Comparison of ENCODE assay signal across 18 cellular contexts in the genomic region with DNA sequence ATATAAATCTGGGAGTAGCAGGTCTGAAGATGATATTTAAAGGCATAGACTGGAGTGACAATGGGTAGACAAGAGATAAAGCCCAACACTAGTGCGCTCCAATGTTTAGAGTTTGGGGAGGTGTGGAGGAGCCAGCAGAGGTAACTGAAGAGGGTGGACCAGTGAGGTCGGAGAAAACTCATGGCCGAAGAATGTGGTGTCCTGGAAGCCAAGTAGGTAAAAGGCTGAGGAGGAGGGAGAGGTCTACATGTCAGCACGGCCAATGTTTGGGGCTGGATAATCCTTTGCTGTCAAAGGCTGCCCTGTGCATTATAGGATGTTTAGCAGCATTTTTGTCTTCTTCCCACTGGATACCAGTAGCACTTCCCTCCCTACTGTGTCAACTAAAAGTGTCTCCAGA.
DNase-seq lines count a peak whose midpoint lies in the region; ATAC-seq, FAIRE-seq and TF ChIP-seq lines count a peak whose summit lies in the region.
"Had no signal": no experiment of that assay in that cellular context is flagged by ENCODE, and none has a peak within 500 bp of the region (broad histone marks: within the 10 kb centered on the region; RNA-seq: fewer than 3 reads in every experiment).

No MANE protein-coding gene starts in this region.

- H3K79me2 ChIP-seq in Loucy (ENCODE audit: insufficient read depth, low read length) (no peaks in the 10 kb centered on the region), H1 (ENCODE audit: control insufficient read depth in 1 of 2, insufficient read depth in 2 of 2, low read length in 2 of 2) (no peaks in the 10 kb centered on the region)

- no peak overlapping the region for H3K4ac ChIP-seq in H1 (replicated peaks; ENCODE audit: insufficient read length, low read depth, low read length)

- no peak overlapping the region for H2AK5ac ChIP-seq in H1 (ENCODE audit: low read depth, low read length)

- no peaks in the 10 kb centered on the region for H3K23me2 ChIP-seq in H1 (ENCODE audit: low read depth, low read length)

- no peaks in the 10 kb centered on the region for H4K20me1 ChIP-seq in Loucy (ENCODE audit: insufficient read depth, low read length, poor library complexity, severe bottlenecking)
- no peaks in the 10 kb centered on the region for H4K20me1 ChIP-seq in H1 (replicated peaks in 1 of 2; ENCODE audit: control insufficient read depth in 1 of 2, insufficient read depth in 2 of 2, low read length in 2 of 2)

- no peak overlapping the region for H3K18ac ChIP-seq in H1 (ENCODE audit: extremely low read depth, low read length)

- no peaks in the 10 kb centered on the region for H3K36me3 ChIP-seq in Loucy (ENCODE audit: insufficient read depth, low read length)
- H3K36me3 ChIP-seq in H1 (ENCODE audit: control insufficient read depth in 2 of 4, insufficient read depth in 4 of 4, low read length in 3 of 4) = no peaks in the 10 kb centered on the region

- no peaks in the 10 kb centered on the region for H3K9me3 ChIP-seq in Loucy (ENCODE audit: insufficient read depth, low read depth, low read length)
- H3K9me3 ChIP-seq in H1 (ENCODE audit: insufficient read depth in 2 of 2, low read depth in 1 of 2, low read length in 1 of 2) = no peaks in the 10 kb centered on the region
- H3K9me3 ChIP-seq: Caco-2 had no signal

- H2BK120ac ChIP-seq in H1 (replicated peaks; ENCODE audit: low read depth, low read length) = no peak overlapping the region

- H3K56ac ChIP-seq in H1 (replicated peaks; ENCODE audit: insufficient read length, low read depth, low read length) = no peak overlapping the region

- no peak overlapping the region for H3K23ac ChIP-seq in H1 (ENCODE audit: insufficient read length)

- CTCF ChIA-PET in H1 (lab: Charles Lee; ENCODE audit: partially characterized antibody) = interaction anchor here (0.6 to 2.1 kb wide), 4 partner anchors 129 to 1617 kb away, joined by 3 to 7 read pairs (median 4); no protein-coding TSS in a partner anchor

- WGBS in H1 (ENCODE audit: extremely low coverage in 1 of 2, insufficient coverage in 1 of 2, insufficient read length in 1 of 2, insufficient replicate concordance in 2 of 2, low coverage in 1 of 2, low lambda C conversion rate in 2 of 2, missing lambda C conversion rate in 1 of 2), 2 experiments = 87% methylated on average over 4 of the region's 4 CpGs; no CpG with 5 or more reads in 1 of the 2 experiments

- no peak overlapping the region for H2BK15ac ChIP-seq in H1 (ENCODE audit: low read length)

- TF ChIP-seq CTCF in Loucy (conservative IDR thresholded peaks at IDR 0.05; ENCODE audit: low read length) = no peak
- TF ChIP-seq CTCF in H1 (IDR thresholded peaks at IDR 0.05; ENCODE audit: control extremely low read depth in 1 of 3, insufficient read depth in 1 of 3, low read depth in 1 of 3, low read length in 3 of 3) = no peak
- TF ChIP-seq CTCF in omental fat pad (IDR thresholded peaks at IDR 0.05) = no peak

- no peak overlapping the region for H3K27ac ChIP-seq in H1 (ENCODE audit: low read depth, low read length)
- H3K27ac ChIP-seq: GM23248, RWPE1 had no signal

- H4K91ac ChIP-seq in H1 (replicated peaks; ENCODE audit: insufficient read length, low read length) = no peak overlapping the region

- DNase-seq in EL (peak; percentile 25), H1 (ENCODE audit: low read depth in 1 of 2, low spot score in 2 of 2) (no peak), omental fat pad (ENCODE audit: low spot score) (no peak), NCI-H1436 (lab: John Stamatoyannopoulos, UW) (no peak)
- no peak for DNase-seq in central memory CD4-positive, alpha-beta T cell
- no peak for DNase-seq in activated CD8-positive, alpha-beta memory T cell treated with anti-CD3 and anti-CD28 coated beads for 24 hours
- DNase-seq: AML-193, Caco-2, DMS53, GM23248, KG1, NCI-H1417 treated with DMSO at 0.1 percent for 48 hours, NCI-H2081, NCI-H524 treated with DMSO at 0.1 percent for 48 hours had no signal

- H3K9ac ChIP-seq in Loucy (ENCODE audit: low read depth, low read length, poor library complexity, severe bottlenecking) (no peak overlapping the region), H1 (replicated peaks in 1 of 4; ENCODE audit: extremely low read depth in 1 of 4, low read depth in 3 of 4, low read length in 3 of 4) (no peak overlapping the region)
- H3K9ac ChIP-seq: GM23248 had no signal

- no peaks in the 10 kb centered on the region for H3K79me1 ChIP-seq in H1 (ENCODE audit: low read depth, low read length)

- no peak for FAIRE-seq in H1 (lab: Jason Lieb, UNC)
- FAIRE-seq: G401.6, GM12891 had no signal

- H2BK20ac ChIP-seq in H1 (ENCODE audit: low read length) = no peak overlapping the region

- ATAC-seq in omental fat pad (ENCODE audit: low FRiP score) = peak; percentile 71

- H4K5ac ChIP-seq in H1 (ENCODE audit: insufficient read length, low read depth, low read length) = no peak overlapping the region

- H3K4me1 ChIP-seq in Loucy (ENCODE audit: insufficient read depth, low read length, poor library complexity, severe bottlenecking) (no peaks in the 10 kb centered on the region), H1 (replicated peaks in 1 of 4; ENCODE audit: control insufficient read depth in 3 of 4, insufficient read depth in 4 of 4, low read length in 3 of 4) (no peaks in the 10 kb centered on the region)
- H3K4me1 ChIP-seq: Caco-2 had no signal

- H3K4me2 ChIP-seq in Loucy (ENCODE audit: low read depth, low read length, poor library complexity, severe bottlenecking) (no peak overlapping the region), H1 (ENCODE audit: insufficient read depth in 1 of 2, low read depth in 2 of 2, low read length in 2 of 2) (no peak overlapping the region)

- no peak overlapping the region for H3K14ac ChIP-seq in H1 (ENCODE audit: insufficient read length)

- H3F3A ChIP-seq in Loucy (ENCODE audit: low read depth) = no peaks in the 10 kb centered on the region

- no peak overlapping the region for H4K8ac ChIP-seq in H1 (ENCODE audit: extremely low read depth, insufficient read depth, low read length)

- POLR2A ChIA-PET in H1 (lab: Charles Lee; ENCODE audit: partially characterized antibody) = no interaction called here

- no peak for TF ChIP-seq EP300 in H1 (IDR thresholded peaks at IDR 0.05; ENCODE audit: borderline replicate concordance in 1 of 2, low read depth in 2 of 2, low read length in 2 of 2)

- H2AFZ ChIP-seq in Loucy (ENCODE audit: low read length) (peak overlapping the region; percentile 20; the same call in 1 of the 2 replicates), H1 (ENCODE audit: low read length) (0 out of 2 replicates have a peak overlapping the region, but pooled peaks have one; percentile 36)
- H2AFZ ChIP-seq: GM23248 had no signal

- H3K27me3 ChIP-seq in Loucy (ENCODE audit: insufficient read depth, low read length, poor library complexity, severe bottlenecking) (no peaks in the 10 kb centered on the region), H1 (replicated peaks in 1 of 4; ENCODE audit: control insufficient read depth in 3 of 4, extremely low read depth in 1 of 4, insufficient read depth in 3 of 4, low read length in 3 of 4) (peaks cover 0 to 3% (median 0%) of the 10 kb centered on the region in 4 experiments; a peak in 1 of 7 replicates)

- H2BK5ac ChIP-seq in H1 (ENCODE audit: low read depth, low read length) = no peak overlapping the region

- TF ChIP-seq RAD21 in H1 (IDR thresholded peaks at IDR 0.05 in 1 of 2, conservative IDR thresholded peaks at IDR 0.05 in 1 of 2; ENCODE audit: low read depth in 2 of 2, low read length in 2 of 2) = no peak

- no peak overlapping the region for H3K4me3 ChIP-seq in Loucy (ENCODE audit: low read length, poor library complexity, severe bottlenecking)
- no peak overlapping the region for H3K4me3 ChIP-seq in H1 (ENCODE audit: extremely low read depth in 1 of 4, insufficient read depth in 2 of 4, low read depth in 3 of 4, low read length in 4 of 4)
- H3K4me3 ChIP-seq: GM23248 had no signal

- H3K9me2 ChIP-seq in Loucy (replicated peaks; ENCODE audit: low read depth, low read length) = no peaks in the 10 kb centered on the region

- H2BK12ac ChIP-seq in H1 (ENCODE audit: low read depth, low read length) = no peak overlapping the region

- no peak for TF ChIP-seq POLR2A in H1 (IDR thresholded peaks at IDR 0.05; ENCODE audit: control extremely low read depth in 1 of 2, low read depth in 2 of 2, low read length in 2 of 2)

TF ChIP-seq in H1, 55 proteins besides CTCF, POLR2A, EP300 and RAD21 (continues in another document):
- TF ChIP-seq CEBPB (IDR thresholded peaks at IDR 0.05; ENCODE audit: low read depth, low read length) (no peak), TEAD4 (IDR thresholded peaks at IDR 0.05; ENCODE audit: low read depth, low read length) (no peak), MAFK (IDR thresholded peaks at IDR 0.05; ENCODE audit: low read depth, low read length) (no peak), YY1 (IDR thresholded peaks at IDR 0.05; ENCODE audit: low read depth, low read length) (no peak), POLR2AphosphoS5 (IDR thresholded peaks at IDR 0.05; ENCODE audit: low read depth, low read length) (no peak), EZH2 (IDR thresholded peaks at IDR 0.05; ENCODE audit: low read depth, low read length, severe bottlenecking) (no peak), SP4 (IDR thresholded peaks at IDR 0.05; ENCODE audit: low read length) (no peak), HDAC2 (IDR thresholded peaks at IDR 0.05; ENCODE audit: borderline replicate concordance in 1 of 2, low read depth in 2 of 2, low read length in 2 of 2) (no peak), RNF2 (IDR thresholded peaks at IDR 0.05; ENCODE audit: borderline replicate concordance, low read depth, low read length, missing control alignments, poor library complexity, severe bottlenecking) (no peak), CHD1 (IDR thresholded peaks at IDR 0.05; ENCODE audit: low read depth, low read length) (no peak)
- TF ChIP-seq, protein P1, sequence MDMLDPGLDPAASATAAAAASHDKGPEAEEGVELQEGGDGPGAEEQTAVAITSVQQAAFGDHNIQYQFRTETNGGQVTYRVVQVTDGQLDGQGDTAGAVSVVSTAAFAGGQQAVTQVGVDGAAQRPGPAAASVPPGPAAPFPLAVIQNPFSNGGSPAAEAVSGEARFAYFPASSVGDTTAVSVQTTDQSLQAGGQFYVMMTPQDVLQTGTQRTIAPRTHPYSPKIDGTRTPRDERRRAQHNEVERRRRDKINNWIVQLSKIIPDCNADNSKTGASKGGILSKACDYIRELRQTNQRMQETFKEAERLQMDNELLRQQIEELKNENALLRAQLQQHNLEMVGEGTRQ (IDR thresholded peaks at IDR 0.05; ENCODE audit: low read length) = no peak
